8 cellular contexts compared by ENCODE assay signal in the genomic region with DNA sequence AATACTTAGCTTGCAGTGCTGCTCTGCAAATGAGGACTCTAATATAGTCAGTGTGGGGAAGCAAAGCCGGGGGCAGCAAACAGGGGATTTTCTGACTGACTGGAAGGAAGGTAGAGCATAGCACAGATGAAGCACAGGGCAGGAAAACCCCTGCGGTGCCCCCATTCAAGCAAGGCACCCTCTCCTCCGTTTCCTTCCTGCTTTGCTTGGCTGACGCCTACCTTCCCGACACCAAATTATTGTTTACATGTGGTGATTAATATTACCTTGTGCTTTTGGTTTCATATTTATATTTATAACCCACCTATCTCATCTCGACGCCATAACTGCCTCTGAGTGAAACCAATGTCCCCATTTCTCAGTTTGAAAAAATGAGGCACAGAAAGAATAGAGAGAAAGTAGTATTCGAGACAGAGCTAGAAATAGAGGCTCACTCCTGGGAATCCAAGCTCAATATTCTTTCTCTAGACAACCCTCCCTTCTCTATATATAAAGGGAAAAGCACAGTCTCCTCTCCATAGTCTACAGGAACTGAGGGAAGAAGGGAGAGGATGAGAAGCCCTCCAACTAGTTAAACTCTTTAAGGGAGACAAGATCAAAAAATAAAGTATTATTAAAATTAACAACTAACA. TPM values are rescaled to one million over a fixed set of nuclear protein-coding genes. Genes with fewer than 3 reads are reported as not detected.
DNase-seq lines count a peak whose midpoint lies in the region; ATAC-seq and TF ChIP-seq lines count a peak whose summit lies in the region.

No MANE protein-coding gene starts in this region.

- peak overlapping the region; percentile 26 for H3K4me3 Mint-ChIP-seq in activated CD4-positive, alpha-beta T cell treated with anti-CD3 and anti-CD28 coated beads, Interleukin-2, amount 10 ng/mL, durations not matched to agents 7 days and 5 days
- peak overlapping the region; percentile 26 for H3K4me3 Mint-ChIP-seq in glutamatergic neuron (ENCODE audit: unreplicated experiment)

- no peak for TF ChIP-seq CTCF in glutamatergic neuron (IDR thresholded peaks at IDR 0.05; ENCODE audit: partially characterized antibody, unreplicated experiment)

- peak overlapping the region; percentile 87 for H3K27ac Mint-ChIP-seq in activated CD4-positive, alpha-beta T cell treated with anti-CD3 and anti-CD28 coated beads, Interleukin-2, amount 10 ng/mL, durations not matched to agents 7 days and 5 days
- H3K27ac Mint-ChIP-seq in glutamatergic neuron (ENCODE audit: unreplicated experiment), result no peak overlapping the region

- no peaks in the 10 kb centered on the region for H3K27me3 Mint-ChIP-seq in activated CD4-positive, alpha-beta T cell treated with anti-CD3 and anti-CD28 coated beads, Interleukin-2, amount 10 ng/mL, durations not matched to agents 7 days and 5 days
- H3K27me3 Mint-ChIP-seq in glutamatergic neuron (ENCODE audit: unreplicated experiment), result peaks cover 23% of the 10 kb centered on the region

- POLR2A ChIA-PET in activated CD4-positive, alpha-beta T cell treated with anti-CD3 and anti-CD28 coated beads, Interleukin-2, amount 10 ng/mL, durations not matched to agents 7 days and 5 days (lab: Charles Lee), result interaction anchor here (0.9 kb wide), 1 partner anchor 41 kb away, joined by 12 read pairs; no protein-coding TSS in a partner anchor

- DNase-seq in activated CD4-positive, alpha-beta T cell treated with anti-CD3 and anti-CD28 coated beads, Interleukin-2, amount 10 ng/mL, durations not matched to agents 7 days and 5 days, result peak; percentile 69
- DNase-seq in glutamatergic neuron (no peak), NCI-H510A (lab: John Stamatoyannopoulos, UW) (no peak), NCI-H187 treated with DMSO at 0.1 percent for 48 hours (lab: John Stamatoyannopoulos, UW) (no peak), cerebellar nuclear complex (lab: John Stamatoyannopoulos, UW) (no peak)
- peak; percentile 66 for DNase-seq in stimulated activated naive CD8-positive, alpha-beta T cell treated with anti-CD3 and anti-CD28 coated beads, Interleukin-15, Interleukin-2, amounts not matched to agents 100 U/mL and 50 U/mL, for 24 hours

- peaks cover 44% of the 10 kb centered on the region for H3K4me1 Mint-ChIP-seq in activated CD4-positive, alpha-beta T cell treated with anti-CD3 and anti-CD28 coated beads, Interleukin-2, amount 10 ng/mL, durations not matched to agents 7 days and 5 days
- H3K4me1 Mint-ChIP-seq in glutamatergic neuron (ENCODE audit: low read depth, unreplicated experiment), result peaks cover 48% of the 10 kb centered on the region

- peaks cover 26% of the 10 kb centered on the region for H3K36me3 Mint-ChIP-seq in activated CD4-positive, alpha-beta T cell treated with anti-CD3 and anti-CD28 coated beads, Interleukin-2, amount 10 ng/mL, durations not matched to agents 7 days and 5 days (ENCODE audit: low read depth)
- peaks cover 12% of the 10 kb centered on the region for H3K36me3 Mint-ChIP-seq in glutamatergic neuron (ENCODE audit: unreplicated experiment)

- H3K9me3 Mint-ChIP-seq in activated CD4-positive, alpha-beta T cell treated with anti-CD3 and anti-CD28 coated beads, Interleukin-2, amount 10 ng/mL, durations not matched to agents 7 days and 5 days, result no peaks in the 10 kb centered on the region
- peaks cover 28% of the 10 kb centered on the region for H3K9me3 Mint-ChIP-seq in glutamatergic neuron (ENCODE audit: unreplicated experiment)

- ATAC-seq in GM18873 (IDR thresholded peaks at IDR 0.05; ENCODE audit: low FRiP score, unreplicated experiment), result peak; percentile 82
- peak; percentile 82 for ATAC-seq in HG03045 (IDR thresholded peaks at IDR 0.05; ENCODE audit: unreplicated experiment)
- peak; percentile 93 for ATAC-seq in stimulated activated naive CD8-positive, alpha-beta T cell treated with anti-CD3 and anti-CD28 coated beads, Interleukin-15, Interleukin-2, amounts not matched to agents 100 U/mL and 50 U/mL, for 24 hours

- CTCF ChIA-PET in activated CD4-positive, alpha-beta T cell treated with anti-CD3 and anti-CD28 coated beads, Interleukin-2, amount 10 ng/mL, durations not matched to agents 7 days and 5 days (lab: Charles Lee), result interaction anchor here (0.6 to 3.3 kb wide), 9 partner anchors 10 to 1418 kb away, joined by 3 to 12 read pairs (median 4); a partner anchor contains a TSS

RNA-seq across cellular contexts. Expression of a gene that starts 41.3 kb away (rescaled TPM):
- 10 to 100 TPM; 27.4 to 28.9 TPM for total RNA-seq in activated CD4-positive, alpha-beta T cell treated with anti-CD3 and anti-CD28 coated beads, Interleukin-2, amount 10 ng/mL, durations not matched to agents 7 days and 5 days
- 156 TPM for total RNA-seq in glutamatergic neuron (ENCODE audit: unreplicated experiment)

RNA-seq across cellular contexts. Expression of a gene that starts 41.6 kb away (rescaled TPM):
- total RNA-seq in activated CD4-positive, alpha-beta T cell treated with anti-CD3 and anti-CD28 coated beads, Interleukin-2, amount 10 ng/mL, durations not matched to agents 7 days and 5 days, result 10 to 100 TPM; 62.5 to 70.6 TPM
- total RNA-seq in glutamatergic neuron (ENCODE audit: unreplicated experiment), result 45.3 TPM

Comparison
In these comparisons a context has a peak if more than half of its experiments do, and no peak if none do; other contexts are left out.
1. DNase-seq: peak in activated CD4-positive, alpha-beta T cell treated with anti-CD3 and anti-CD28 coated beads, Interleukin-2, amount 10 ng/mL, durations not matched to agents 7 days and 5 days (single experiment) and stimulated activated naive CD8-positive, alpha-beta T cell treated with anti-CD3 and anti-CD28 coated beads, Interleukin-15, Interleukin-2, amounts not matched to agents 100 U/mL and 50 U/mL, for 24 hours (single experiment); none in glutamatergic neuron (single experiment), NCI-H510A (single experiment), NCI-H187 treated with DMSO at 0.1 percent for 48 hours (single experiment) and cerebellar nuclear complex (0 of 2).
2. Peak in every context shown above with its lines, with median percentiles within 50 percentile points of each other: ATAC-seq.